Comparison of ENCODE assay signal across 38 cellular contexts in genomic region chr4:122356317-122356818, GRCh38. TPM values are rescaled to one million over a fixed set of nuclear protein-coding genes. Genes with fewer than 3 reads are reported as not detected.
"Had no signal": no experiment of that assay in that cellular context is flagged by ENCODE, and none has a peak within 500 bp of the region (broad histone marks: within the 10 kb centered on the region; RNA-seq: fewer than 3 reads in every experiment).

No MANE protein-coding gene starts in this region.

- H3K9me3 ChIP-seq: adrenal gland, ascending aorta, body of pancreas, breast epithelium had no signal

- ATAC-seq: activated naive CD4-positive, alpha-beta T cell treated with anti-CD3 and anti-CD28 coated beads, Interleukin-2, amount 50 U/mL, for 72 hours; activated naive CD8-positive, alpha-beta T cell treated with anti-CD3 and anti-CD28 coated beads, Interleukin-2, amount 50 U/mL, for 24 hours; activated T-cell treated with anti-CD3 and anti-CD28 coated beads, Interleukin-2, amount 50 U/mL, for 4 hours; activated T-cell treated with anti-CD3 and anti-CD28 coated beads, Interleukin-2, amount 50 U/mL, for 72 hours; activated T-helper 17 cell treated with anti-CD3 and anti-CD28 coated beads, Interleukin-2, amount 50 U/mL, for 72 hours; body of pancreas had no signal

- DNase-seq: activated effector memory CD4-positive, alpha-beta T cell treated with anti-CD3 and anti-CD28 coated beads, Interleukin-2, amount 50 U/mL, for 16 hours; activated effector memory CD4-positive, alpha-beta T cell treated with Interleukin-2 at 50 U/mL for 16 hours; activated gamma-delta T cell; activated gamma-delta T cell treated with Interleukin-2 at 50 U/mL for 16 hours; activated naive CD4-positive, alpha-beta T cell; activated naive CD4-positive, alpha-beta T cell treated with anti-CD3 and anti-CD28 coated beads for 36 hours; activated naive CD4-positive, alpha-beta T cell treated with anti-CD3 and anti-CD28 coated beads, Interleukin-2, amount 10 ng/mL, durations not matched to agents 7 days and 5 days; activated naive CD4-positive, alpha-beta T cell treated with anti-CD3 and anti-CD28 coated beads, Interleukin-2, amount 50 U/mL, for 16 hours; activated naive CD4-positive, alpha-beta T cell treated with Interleukin-2 at 50 U/mL for 16 hours; activated naive CD8-positive, alpha-beta T cell treated with anti-CD3 and anti-CD28 coated beads for 36 hours; activated naive CD8-positive, alpha-beta T cell treated with anti-CD3 and anti-CD28 coated beads, Interleukin-2, amount 10 ng/mL, durations not matched to agents 7 days and 5 days; activated naive CD8-positive, alpha-beta T cell treated with anti-CD3 and anti-CD28 coated beads, Interleukin-2, amount 50 U/mL, for 24 hours; activated T-cell treated with anti-CD3 and anti-CD28 coated beads, Interleukin-2, amount 50 U/mL, for 1 hour; activated T-cell treated with anti-CD3 and anti-CD28 coated beads, Interleukin-2, amount 50 U/mL, for 24 hours; activated T-cell treated with anti-CD3 and anti-CD28 coated beads, Interleukin-2, amount 50 U/mL, for 4 hours; activated T-cell treated with anti-CD3 and anti-CD28 coated beads, Interleukin-2, amount 50 U/mL, for 48 hours; activated T-cell treated with anti-CD3 and anti-CD28 coated beads, Interleukin-2, amount 50 U/mL, for 72 hours; adrenal gland; amniotic stem cell; amygdala; anterior cingulate cortex; body of pancreas; brain microvascular endothelial cell; caudate nucleus; central memory CD4-positive, alpha-beta T cell; cerebellar nuclear complex had no signal

- H3K4me3 ChIP-seq: adrenal gland, ascending aorta, body of pancreas, breast epithelium, cardiac muscle cell had no signal

- H3K27me3 ChIP-seq: adrenal gland, ascending aorta, body of pancreas, brain microvascular endothelial cell, breast epithelium, cardiac muscle cell had no signal

- H3K4me1 ChIP-seq: adrenal gland, ascending aorta, body of pancreas, breast epithelium had no signal

- H3K27ac ChIP-seq: adrenal gland, ascending aorta, body of pancreas, brain microvascular endothelial cell, breast epithelium, cardiac muscle cell had no signal

RNA-seq across cellular contexts. Expression of gene ADAD1, which starts 22.4 kb away (rescaled TPM):
- total RNA-seq: activated naive CD4-positive, alpha-beta T cell treated with anti-CD3 and anti-CD28 coated beads for 36 hours; activated naive CD4-positive, alpha-beta T cell treated with anti-CD3 and anti-CD28 coated beads, Interleukin-2, amount 50 U/mL, for 72 hours; activated naive CD8-positive, alpha-beta T cell treated with anti-CD3 and anti-CD28 coated beads for 36 hours; activated naive CD8-positive, alpha-beta T cell treated with anti-CD3 and anti-CD28 coated beads, Interleukin-2, amount 10 ng/mL, durations not matched to agents 7 days and 5 days; activated T-cell treated with anti-CD3 and anti-CD28 coated beads, Interleukin-2, amount 50 U/mL, for 4 hours; activated T-cell treated with anti-CD3 and anti-CD28 coated beads, Interleukin-2, amount 50 U/mL, for 72 hours; activated T-helper 1 cell treated with anti-CD3 and anti-CD28 coated beads, Interleukin-12 subunit alpha, Interleukin-12 subunit beta, Interleukin-2, Interleukin-4 antibody, amounts not matched to agents 30 ng/mL and 10 ng/mL and 1 ng/mL, durations not matched to agents 14 hours and 24 hours and 36 hours; activated T-helper 17 cell treated with anti-CD3 and anti-CD28 coated beads, Interleukin-2, amount 50 U/mL, for 72 hours; activated T-helper 2 cell treated with anti-CD3 and anti-CD28 coated beads, Interferon-gamma antibody, Interleukin-2, Interleukin-4, amounts not matched to agents 10 μg/mL and 5 μg/mL and 100 μg/mL, durations not matched to agents 14 hours and 24 hours and 36 hours; adrenal gland; ascending aorta; astrocyte; body of pancreas; breast epithelium; cardiac muscle cell; cardiac septum; cerebellum; chondrocyte had no signal
- polyA plus RNA-seq: adipose tissue, adrenal gland, cardiac muscle cell had no signal
